Comparison of ENCODE assay signal across 14 cellular contexts in the genomic region with DNA sequence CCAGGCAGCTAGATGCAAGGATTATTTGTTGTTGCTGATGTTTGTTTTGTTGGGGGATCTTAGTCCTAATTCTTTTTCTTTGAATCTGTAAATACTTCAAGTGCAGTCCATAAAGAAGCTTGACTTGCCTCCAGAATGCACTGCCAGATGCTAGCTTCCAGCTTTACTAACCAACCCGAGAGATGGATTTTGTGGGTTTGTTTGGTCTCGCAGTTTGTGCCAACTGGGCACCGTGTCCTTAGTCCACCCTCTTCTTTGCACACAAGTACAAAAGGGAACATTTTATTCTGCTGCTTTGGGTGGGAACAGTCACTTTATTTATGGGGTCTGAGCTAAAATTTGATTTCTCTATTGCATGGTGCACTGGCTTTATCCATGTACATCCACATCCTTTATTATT.
DNase-seq lines count a peak whose midpoint lies in the region; ATAC-seq and TF ChIP-seq lines count a peak whose summit lies in the region.
"Had no signal": no experiment of that assay in that cellular context is flagged by ENCODE, and none has a peak within 500 bp of the region (broad histone marks: within the 10 kb centered on the region; RNA-seq: fewer than 3 reads in every experiment).

No MANE protein-coding gene starts in this region.

- no peaks in the 10 kb centered on the region for H3K27me3 Mint-ChIP-seq in progenitor cell of endocrine pancreas
- H3K27me3 Mint-ChIP-seq in T-helper 2 cell treated with Interferon-gamma antibody and Interleukin-4, amounts not matched to agents 5 μg/mL and 100 μg/mL, for 36 hours (ENCODE audit: low read depth), result peaks cover 2% of the 10 kb centered on the region
- no peaks in the 10 kb centered on the region for H3K27me3 Mint-ChIP-seq in MCF 10A (ENCODE audit: insufficient read depth, unreplicated experiment)

- POLR2A ChIA-PET in MCF 10A (lab: Yijun Ruan, JAX), result no interaction called here

- H3K36me3 Mint-ChIP-seq in progenitor cell of endocrine pancreas (ENCODE audit: insufficient read depth) (peaks cover 2% of the 10 kb centered on the region), MCF 10A (ENCODE audit: insufficient read depth, unreplicated experiment) (no peaks in the 10 kb centered on the region)
- no peaks in the 10 kb centered on the region for H3K36me3 Mint-ChIP-seq in T-helper 2 cell treated with Interferon-gamma antibody and Interleukin-4, amounts not matched to agents 5 μg/mL and 100 μg/mL, for 36 hours (ENCODE audit: low read depth)

- DNase-seq in body of pancreas, result peak in 2 of 4 donors; percentile 23 to 57
- peak; percentile 54 for DNase-seq in midbrain (lab: John Stamatoyannopoulos, UW)
- DNase-seq in putamen (ENCODE audit: low spot score), result peak; percentile 49
- no peak for DNase-seq in progenitor cell of endocrine pancreas (ENCODE audit: low spot score, unreplicated experiment)
- DNase-seq in T-helper 2 cell treated with Interferon-gamma antibody and Interleukin-4, amounts not matched to agents 5 μg/mL and 100 μg/mL, for 36 hours (ENCODE audit: low spot score), result no peak
- no peak for DNase-seq in MCF 10A (ENCODE audit: unreplicated experiment)
- DNase-seq: BE2C; CD4-positive, alpha-beta memory T cell; DMS79; GOT3; H9 had no signal

- no TSS peak for BruUV-seq in MCF 10A (replicated peaks; lab: Mats Ljungman, UMichigan)

- H3K27ac ChIP-seq in body of pancreas, result peak overlapping the region in 3 of 4 donors; percentile 18 to 78 (median 72)
- H3K27ac ChIP-seq: C4-2B had no signal

- TF ChIP-seq CTCF in body of pancreas (IDR thresholded peaks at IDR 0.05) (no peak), progenitor cell of endocrine pancreas (IDR thresholded peaks at IDR 0.05; ENCODE audit: unreplicated experiment) (no peak), MCF 10A (IDR thresholded peaks at IDR 0.05; ENCODE audit: unreplicated experiment) (no peak)

- H3K9me3 ChIP-seq in body of pancreas, result no peaks in the 10 kb centered on the region
- H3K9me3 ChIP-seq: BE2C had no signal

- H3K9me3 Mint-ChIP-seq in progenitor cell of endocrine pancreas (ENCODE audit: low read depth) (peaks cover 9% of the 10 kb centered on the region), MCF 10A (ENCODE audit: unreplicated experiment) (no peaks in the 10 kb centered on the region)
- H3K9me3 Mint-ChIP-seq in T-helper 2 cell treated with Interferon-gamma antibody and Interleukin-4, amounts not matched to agents 5 μg/mL and 100 μg/mL, for 36 hours, result no peaks in the 10 kb centered on the region
- H3K9me3 Mint-ChIP-seq: CD4-positive, alpha-beta memory T cell had no signal

- H3K27ac Mint-ChIP-seq in progenitor cell of endocrine pancreas (no peak overlapping the region), MCF 10A (ENCODE audit: low read depth, unreplicated experiment) (no peak overlapping the region)
- H3K27ac Mint-ChIP-seq in T-helper 2 cell treated with Interferon-gamma antibody and Interleukin-4, amounts not matched to agents 5 μg/mL and 100 μg/mL, for 36 hours, result no peak overlapping the region
- H3K27ac Mint-ChIP-seq: CD4-positive, alpha-beta memory T cell had no signal

- H3K36me3 ChIP-seq in body of pancreas (replicated peaks in 1 of 2; ENCODE audit: insufficient read depth in 1 of 2, low read depth in 2 of 2), result no peaks in the 10 kb centered on the region
- H3K36me3 ChIP-seq: BE2C had no signal

- peaks cover 37% of the 10 kb centered on the region for H3K4me1 Mint-ChIP-seq in progenitor cell of endocrine pancreas (ENCODE audit: low read depth)
- H3K4me1 Mint-ChIP-seq in T-helper 2 cell treated with Interferon-gamma antibody and Interleukin-4, amounts not matched to agents 5 μg/mL and 100 μg/mL, for 36 hours (ENCODE audit: low read depth), result no peaks in the 10 kb centered on the region
- no peaks in the 10 kb centered on the region for H3K4me1 Mint-ChIP-seq in MCF 10A (ENCODE audit: insufficient read depth, unreplicated experiment)
- H3K4me1 Mint-ChIP-seq: CD4-positive, alpha-beta memory T cell had no signal

- no peak for TF ChIP-seq POLR2A in body of pancreas (IDR thresholded peaks at IDR 0.05)

- no peaks in the 10 kb centered on the region for H3K27me3 ChIP-seq in body of pancreas
- H3K27me3 ChIP-seq: BE2C had no signal

- 31 to 34% methylated on average over 3 of the region's 3 CpGs for WGBS in body of pancreas, 2 donors

- intact Hi-C loops in body of pancreas (cut with DNase I), result no loop called here
- intact Hi-C loops in MCF 10A (cut with micrococcal nuclease), result no loop called here

- ATAC-seq in body of pancreas, result no peak
- ATAC-seq in HG03280 (IDR thresholded peaks at IDR 0.05; ENCODE audit: unreplicated experiment), result no peak
- ATAC-seq: GM12878 had no signal

- no peak overlapping the region for H3K4me3 ChIP-seq in body of pancreas
- H3K4me3 ChIP-seq: GM12878 had no signal

- CTCF ChIA-PET in MCF 10A (lab: Yijun Ruan, JAX), result interaction anchor here (0.7 to 0.9 kb wide), 2 partner anchors 26 to 379 kb away, joined by 3 read pairs; no protein-coding TSS in a partner anchor

- H3K4me1 ChIP-seq in body of pancreas, result peaks cover 83% of the 10 kb centered on the region
- H3K4me1 ChIP-seq: BE2C had no signal

- no peak overlapping the region for H3K4me3 Mint-ChIP-seq in progenitor cell of endocrine pancreas (ENCODE audit: low read depth)
- H3K4me3 Mint-ChIP-seq in T-helper 2 cell treated with Interferon-gamma antibody and Interleukin-4, amounts not matched to agents 5 μg/mL and 100 μg/mL, for 36 hours, result no peak overlapping the region
- H3K4me3 Mint-ChIP-seq in MCF 10A (ENCODE audit: unreplicated experiment), result no peak overlapping the region
- H3K4me3 Mint-ChIP-seq: CD4-positive, alpha-beta memory T cell; H9 had no signal

Comparison
In these comparisons a context has a peak if more than half of its experiments do, and no peak if none do; other contexts are left out.
1. DNase-seq: peak in midbrain (single experiment) and putamen (single experiment); none in progenitor cell of endocrine pancreas (single experiment), T-helper 2 cell treated with Interferon-gamma antibody and Interleukin-4, amounts not matched to agents 5 μg/mL and 100 μg/mL, for 36 hours (single experiment) and MCF 10A (single experiment).